25 cellular contexts compared by ENCODE assay signal in the genomic region with DNA sequence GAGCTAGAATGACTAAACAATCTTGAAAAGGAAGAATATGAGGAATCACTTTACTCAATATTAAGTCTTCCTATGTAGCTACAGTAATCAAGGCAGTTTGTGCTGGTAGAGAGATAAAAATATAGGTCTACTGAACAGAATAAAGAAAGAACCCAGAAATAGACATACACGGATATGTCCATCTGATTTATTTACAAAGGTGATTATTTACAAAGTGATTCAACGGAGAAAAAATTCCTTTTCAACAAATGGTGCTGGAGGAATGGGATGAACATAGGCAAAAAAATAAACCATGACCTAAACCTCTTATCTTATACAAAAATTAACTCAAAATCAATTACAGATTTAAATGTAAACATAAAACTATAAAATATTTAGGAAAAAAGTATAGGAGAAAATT. TPM values are rescaled to one million over a fixed set of nuclear protein-coding genes. Genes with fewer than 3 reads are reported as not detected.
DNase-seq lines count a peak whose midpoint lies in the region; ATAC-seq, FAIRE-seq and TF ChIP-seq lines count a peak whose summit lies in the region.
"Had no signal": no experiment of that assay in that cellular context is flagged by ENCODE, and none has a peak within 500 bp of the region (broad histone marks: within the 10 kb centered on the region; RNA-seq: fewer than 3 reads in every experiment).

No MANE protein-coding gene starts in this region.

- CTCF ChIA-PET in A549 (lab: Yijun Ruan, JAX) (no interaction called here), Panc1 (lab: Charles Lee) (no interaction called here)

- peak in 1 of 2 experiments; percentile 32; a peak in 3 of 6 replicates for ATAC-seq in A549
- no peak for ATAC-seq in Panc1
- ATAC-seq in mucosa of descending colon, result no peak
- no peak for ATAC-seq in GM21515 (IDR thresholded peaks at IDR 0.05; ENCODE audit: unreplicated experiment)
- ATAC-seq: HepG2, K562 had no signal

- no TSS peak for BruUV-seq in Panc1 (replicated peaks; lab: Mats Ljungman, UMichigan)

- H3K27me3 ChIP-seq in Panc1 (ENCODE audit: control insufficient read depth, insufficient read depth, low read length), result no peaks in the 10 kb centered on the region
- no peaks in the 10 kb centered on the region for H3K27me3 ChIP-seq in neutrophil
- H3K27me3 ChIP-seq: BLaER1 had no signal

- intact Hi-C loops in Panc1 (cut with micrococcal nuclease; ENCODE audit: unreplicated experiment), result no loop called here
- intact Hi-C loops in mucosa of descending colon (cut with DNase I, micrococcal nuclease), result no loop called here

- FAIRE-seq in A549 (lab: Jason Lieb, UNC), result no peak
- FAIRE-seq: D721Med, G401.6, HepG2, K562 had no signal

- POLR2A ChIA-PET in A549 (lab: Yijun Ruan, JAX), result no interaction called here
- POLR2A ChIA-PET in Panc1 (lab: Charles Lee), result no interaction called here

- H3K27ac ChIP-seq in A549 (peak overlapping the region; percentile 69 to 84; a peak in 5 of 6 replicates), Panc1 (ENCODE audit: low read length) (peak overlapping the region; percentile 77), neutrophil (peak overlapping the region; percentile 66)
- H3K27ac ChIP-seq: BLaER1, RWPE1, SK-N-MC had no signal

- no peaks in the 10 kb centered on the region for H3K9me3 ChIP-seq in A549
- no peaks in the 10 kb centered on the region for H3K9me3 ChIP-seq in Panc1 (ENCODE audit: control insufficient read depth, insufficient read depth, low read depth, low read length)
- no peaks in the 10 kb centered on the region for H3K9me3 ChIP-seq in neutrophil
- no peaks in the 10 kb centered on the region for H3K9me3 ChIP-seq in mucosa of descending colon
- H3K9me3 ChIP-seq: BLaER1 had no signal

- TF ChIP-seq RAD21 in A549 (conservative IDR thresholded peaks at IDR 0.05 in 1 of 2, IDR thresholded peaks at IDR 0.05 in 1 of 2), result no peak

- H3K4me3 ChIP-seq in A549 (0 out of 3 replicates have a peak overlapping the region, but pooled peaks have one; percentile 7), Panc1 (ENCODE audit: low read depth in 2 of 2, low read length in 2 of 2) (no peak overlapping the region), neutrophil (ENCODE audit: low read depth in 1 of 2, low read length in 1 of 2) (no peak overlapping the region), mucosa of descending colon (no peak overlapping the region)
- H3K4me3 ChIP-seq: BLaER1, K562, SK-N-MC had no signal

- in situ Hi-C loops in Panc1 (cut with HindIII; ENCODE audit: low pct_unique_long_range_greater_than_20kb, low sequenced_read_pairs), result no loop called here

- H3K4me2 ChIP-seq in A549, result peak overlapping the region; percentile 78
- H3K4me2 ChIP-seq: BLaER1 had no signal

- DNase-seq in A549 (ENCODE audit: low read depth in 1 of 2, low spot score in 1 of 2) (peak in 1 of 2 experiments; percentile 29), HCEC 1CT (peak; percentile 15), Panc1 (ENCODE audit: low read depth, low spot score) (no peak), cerebellar cortex (ENCODE audit: low spot score) (no peak), mucosa of descending colon (no peak)
- DNase-seq: 8988T; CD4-positive, CD25-positive, alpha-beta regulatory T cell; NCI-H1105; NCI-H1436 treated with DMSO at 0.1 percent for 48 hours; NCI-H187 treated with DMSO at 0.1 percent for 48 hours; NCI-H2171 treated with DMSO at 0.1 percent for 48 hours; NCI-H345; NCI-H510A treated with DMSO at 0.1 percent for 48 hours; NCI-H748 treated with DMSO at 0.1 percent for 48 hours; SHP77 treated with DMSO at 0.1 percent for 48 hours; SW 1271 had no signal

- no peak for TF ChIP-seq CTCF in A549 (IDR thresholded peaks at IDR 0.05)
- TF ChIP-seq CTCF in Panc1 (IDR thresholded peaks at IDR 0.05), result no peak
- no peak for TF ChIP-seq CTCF in neutrophil (IDR thresholded peaks at IDR 0.05)
- TF ChIP-seq CTCF in mucosa of descending colon (IDR thresholded peaks at IDR 0.05), result no peak

- peaks cover 50% of the 10 kb centered on the region for H3K4me1 ChIP-seq in A549
- H3K4me1 ChIP-seq in Panc1 (ENCODE audit: control insufficient read depth, insufficient read depth, low read length), result peaks cover 30% of the 10 kb centered on the region
- peaks cover 28 to 32% of the 10 kb centered on the region in 2 experiments for H3K4me1 ChIP-seq in neutrophil (ENCODE audit: control insufficient read depth in 1 of 2, insufficient read depth in 1 of 2, low read depth in 1 of 2, low read length in 1 of 2)
- no peaks in the 10 kb centered on the region for H3K4me1 ChIP-seq in mucosa of descending colon (ENCODE audit: low read depth)

- H3K36me3 ChIP-seq in Panc1 (ENCODE audit: control insufficient read depth, insufficient read depth, low read length) (no peaks in the 10 kb centered on the region), neutrophil (no peaks in the 10 kb centered on the region), mucosa of descending colon (ENCODE audit: low read depth) (no peaks in the 10 kb centered on the region)

- no peak for TF ChIP-seq POLR2A in A549 (IDR thresholded peaks at IDR 0.05; ENCODE audit: low read length)

- no peak for TF ChIP-seq EP300 in A549 (IDR thresholded peaks at IDR 0.05)

- WGBS in A549 (ENCODE audit: missing lambda C conversion rate), result 3% methylated on average over 2 of the region's 2 CpGs

TF ChIP-seq in A549, 52 proteins besides CTCF, POLR2A, EP300 and RAD21:
- TF ChIP-seq MAZ (IDR thresholded peaks at IDR 0.05; ENCODE audit: borderline replicate concordance, low read depth, low read length), result no peak
- TF ChIP-seq FOSL2 (IDR thresholded peaks at IDR 0.05), result no peak
- TF ChIP-seq FOSL2 (CRISPR knock-in tag; IDR thresholded peaks at IDR 0.05), result peak; percentile 51; the same call in 1 of the 2 replicates

RNA-seq across cellular contexts. Expression of a gene that starts 36.6 kb away (rescaled TPM):
- polyA plus RNA-seq in A549 (2011; rRNA removed), result 27.6 and 32.4 TPM in 2 replicates
- polyA plus RNA-seq in A549 (2012; cell fraction: cytosol; rRNA removed), result 7.5 and 8.7 TPM in 2 replicates
- polyA plus RNA-seq in A549 (2012; cell fraction: nucleus; rRNA removed), result 6.7 and 11.0 TPM in 2 replicates
- 10.6 to 13.7 TPM (median 13.1 TPM) in 3 replicates for polyA plus RNA-seq in A549 (2017; fragmentation: RNase III; extraction: RNeasy Plus Mini Kit Qiagen cat#74134 plus additional on column Dnase treatment)
- 30.7 and 31.9 TPM in 2 replicates for polyA minus RNA-seq in A549 (2011; rRNA and poly(A)+ RNA removed)
- total RNA-seq in Panc1 (2021; ENCODE audit: unreplicated experiment), result 30.5 TPM
- polyA plus RNA-seq in Panc1 (2012; ENCODE audit: insufficient read length), result 21.2 TPM
- 10 to 100 TPM; 49.5 to 72.3 (median 52.8) TPM for total RNA-seq in mucosa of descending colon

RNA-seq across cellular contexts. Expression of a gene that starts 40.2 kb away (rescaled TPM):
- polyA plus RNA-seq in A549 (2011; rRNA removed) (31.9 and 36.5 TPM in 2 replicates), A549 (2017; fragmentation: RNase III; extraction: RNeasy Plus Mini Kit Qiagen cat#74134 plus additional on column Dnase treatment) (17.9 to 20.3 TPM (median 18.4 TPM) in 3 replicates)
- polyA plus RNA-seq in A549 (2012; cell fraction: cytosol; rRNA removed), result 11.4 and 13.7 TPM in 2 replicates
- polyA plus RNA-seq in A549 (2012; cell fraction: nucleus; rRNA removed), result 20.9 and 33.3 TPM in 2 replicates
- polyA minus RNA-seq in A549 (2011; rRNA and poly(A)+ RNA removed), result 24.4 and 28.7 TPM in 2 replicates
- total RNA-seq in Panc1 (2021; ENCODE audit: unreplicated experiment) (37.4 TPM), mucosa of descending colon (10 to 100 TPM; 35.2 to 56.4 (median 50.9) TPM)
- 17.8 TPM for polyA plus RNA-seq in Panc1 (2012; ENCODE audit: insufficient read length)
